8 cellular contexts compared by ENCODE assay signal in genomic region chr3:112128843-112129727, GRCh38. TPM values are rescaled to one million over a fixed set of nuclear protein-coding genes. Genes with fewer than 3 reads are reported as not detected.
DNase-seq lines count a peak whose midpoint lies in the region; ATAC-seq and TF ChIP-seq lines count a peak whose summit lies in the region.

No MANE protein-coding gene starts in this region.

- 48% methylated on average over 7 of the region's 7 CpGs for WGBS in smooth muscle cell (ENCODE audit: low lambda C conversion rate)

- H3F3A ChIP-seq in smooth muscle cell (ENCODE audit: low read depth): no peaks in the 10 kb centered on the region

- H3K36me3 ChIP-seq in smooth muscle cell (ENCODE audit: low read depth): no peaks in the 10 kb centered on the region

- H2AFZ ChIP-seq in smooth muscle cell (ENCODE audit: low read depth): no peak overlapping the region

- no peak overlapping the region for H3K9ac ChIP-seq in smooth muscle cell (ENCODE audit: low read depth)

- H4K20me1 ChIP-seq in smooth muscle cell (ENCODE audit: low read depth): no peaks in the 10 kb centered on the region

- peak; percentile 35 for DNase-seq in ELR (ENCODE audit: low read depth)
- DNase-seq in LHCN-M2 (ENCODE audit: low read depth): peak; percentile 5
- DNase-seq in activated effector memory CD4-positive, alpha-beta T cell treated with anti-CD3 and anti-CD28 coated beads, Interleukin-2, amount 50 U/mL, for 16 hours: peak; percentile 79
- DNase-seq in smooth muscle cell (lab: John Stamatoyannopoulos, UW; ENCODE audit: unreplicated experiment): no peak
- no peak for DNase-seq in hypothalamus (lab: John Stamatoyannopoulos, UW)
- DNase-seq in NCI-H524 (lab: John Stamatoyannopoulos, UW): no peak
- no peak for DNase-seq in NCI-H774 (lab: John Stamatoyannopoulos, UW)

- H3K79me2 ChIP-seq in smooth muscle cell (ENCODE audit: low read depth): no peaks in the 10 kb centered on the region

- no peaks in the 10 kb centered on the region for H3K27me3 ChIP-seq in smooth muscle cell (ENCODE audit: low read depth)

- no peak for TF ChIP-seq CTCF in smooth muscle cell (IDR thresholded peaks at IDR 0.05; ENCODE audit: borderline replicate concordance, insufficient read depth, poor library complexity, severe bottlenecking)

- ATAC-seq in GM21619 (IDR thresholded peaks at IDR 0.05; ENCODE audit: unreplicated experiment): peak; percentile 33

- H3K9me3 ChIP-seq in smooth muscle cell (replicated peaks; ENCODE audit: low read depth): no peaks in the 10 kb centered on the region

- H3K4me1 ChIP-seq in smooth muscle cell (ENCODE audit: low read depth): peaks cover 29% of the 10 kb centered on the region

- H3K4me2 ChIP-seq in smooth muscle cell: no peak overlapping the region

- no peak overlapping the region for H3K4me3 ChIP-seq in smooth muscle cell

- H3K27ac ChIP-seq in smooth muscle cell (ENCODE audit: low read depth): peak overlapping the region; percentile 35

RNA-seq across cellular contexts. Expression of gene GCSAM, which starts 4.0 kb away (rescaled TPM):
- total RNA-seq in LHCN-M2 (2014; rRNA removed) (not detected in 2 replicates), smooth muscle cell (0.67 TPM in 1 of 2 replicates, not detected in the other)
- 0.30 TPM for polyA plus RNA-seq in LHCN-M2 (2012)
- polyA plus RNA-seq in smooth muscle cell: 0.28 TPM in 1 of 2 replicates, not detected in the other

RNA-seq across cellular contexts. Expression of gene C3orf52, which starts 42.9 kb away (rescaled TPM):
- total RNA-seq in LHCN-M2 (2014; rRNA removed) (6.2 and 6.7 TPM in 2 replicates), smooth muscle cell (10.2 and 14.8 TPM in 2 replicates)
- 3.5 TPM for polyA plus RNA-seq in LHCN-M2 (2012)
- polyA plus RNA-seq in smooth muscle cell: 4.0 and 10.8 TPM in 2 replicates

Comparison
In these comparisons a context has a peak if more than half of its experiments do, and no peak if none do; other contexts are left out.
1. DNase-seq: peak in ELR (single experiment), LHCN-M2 (single experiment) and activated effector memory CD4-positive, alpha-beta T cell treated with anti-CD3 and anti-CD28 coated beads, Interleukin-2, amount 50 U/mL, for 16 hours (single experiment); none in smooth muscle cell (single experiment), hypothalamus (0 of 51), NCI-H524 (0 of 2) and NCI-H774 (single experiment).